In the genomic region with DNA sequence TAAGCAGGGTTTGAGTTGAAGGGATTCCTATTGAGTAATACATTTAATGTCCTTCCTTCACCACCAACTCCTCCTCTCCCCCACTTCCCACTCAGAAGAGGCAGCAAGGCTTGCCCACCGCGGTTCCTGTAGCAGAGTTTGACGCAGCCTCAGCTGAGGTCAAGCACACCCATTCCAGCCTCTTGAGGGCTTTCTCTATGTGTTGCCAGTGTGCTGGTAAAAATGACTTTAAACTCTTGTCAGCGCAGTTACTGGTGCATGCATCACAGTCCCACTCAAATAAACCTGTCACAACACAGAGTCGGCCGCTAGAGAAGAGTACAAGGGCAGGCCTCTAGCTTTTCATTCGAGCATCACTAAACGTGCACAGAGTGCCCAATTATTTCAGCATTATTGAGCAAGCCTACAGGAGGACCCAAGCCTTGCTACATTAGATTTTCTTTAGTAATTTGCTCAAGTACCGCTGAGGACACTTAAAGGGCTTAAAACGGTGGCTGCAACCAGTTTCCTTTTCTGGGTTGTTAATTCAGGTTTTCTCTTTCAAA, we compare ENCODE assay signal across 14 cellular contexts.
DNase-seq lines count a peak whose midpoint lies in the region; ATAC-seq lines count a peak whose summit lies in the region.
"Had no signal": no experiment of that assay in that cellular context is flagged by ENCODE, and none has a peak within 500 bp of the region (broad histone marks: within the 10 kb centered on the region; RNA-seq: fewer than 3 reads in every experiment).

No MANE protein-coding gene starts in this region.

- DNase-seq in ELR (ENCODE audit: low read depth) = peak; percentile 23
- peak; percentile 12 for DNase-seq in NCI-H1092 (lab: John Stamatoyannopoulos, UW)
- peak; percentile 51 for DNase-seq in SKM-1 treated with dmso at 0.1 percent for 144 hours (lab: John Stamatoyannopoulos, UW; ENCODE audit: unreplicated experiment)
- DNase-seq in medulla oblongata (ENCODE audit: extremely low spot score) = peak; percentile 56
- DNase-seq in activated T-cell treated with anti-CD3 and anti-CD28 coated beads, Interleukin-2, amount 50 U/mL, for 24 hours = no peak
- DNase-seq in NCI-H226 = no peak
- DNase-seq in effector memory CD8-positive, alpha-beta T cell = no peak
- DNase-seq: activated CD4-positive, alpha-beta T cell treated with anti-CD3 and anti-CD28 coated beads for 4 hours; CD4-positive, CD25-positive, alpha-beta regulatory T cell; dorsolateral prefrontal cortex; NCI-H1694; SJCRH30; transverse colon had no signal

- peaks cover 1% of the 10 kb centered on the region for H3K4me1 Mint-ChIP-seq in activated T-cell treated with anti-CD3 and anti-CD28 coated beads, Interleukin-2, amount 50 U/mL, for 24 hours (ENCODE audit: low read depth)
- H3K4me1 Mint-ChIP-seq in effector memory CD8-positive, alpha-beta T cell (ENCODE audit: low read depth in 2 of 2) = peaks cover 0 to 12% of the 10 kb centered on the region in 2 donors

- H3K27me3 Mint-ChIP-seq in activated T-cell treated with anti-CD3 and anti-CD28 coated beads, Interleukin-2, amount 50 U/mL, for 24 hours = no peaks in the 10 kb centered on the region
- no peaks in the 10 kb centered on the region for H3K27me3 Mint-ChIP-seq in effector memory CD8-positive, alpha-beta T cell
- H3K27me3 Mint-ChIP-seq: CD4-positive, CD25-positive, alpha-beta regulatory T cell had no signal

- H3K36me3 Mint-ChIP-seq in activated T-cell treated with anti-CD3 and anti-CD28 coated beads, Interleukin-2, amount 50 U/mL, for 24 hours (ENCODE audit: low read depth) = peaks cover 37% of the 10 kb centered on the region
- H3K36me3 Mint-ChIP-seq in effector memory CD8-positive, alpha-beta T cell (ENCODE audit: insufficient read depth) = peaks cover 19% of the 10 kb centered on the region

- no peak for ATAC-seq in HG03139 (IDR thresholded peaks at IDR 0.05; ENCODE audit: unreplicated experiment)
- no peak for ATAC-seq in effector memory CD8-positive, alpha-beta T cell (replicated peaks)

- no peak overlapping the region for H3K4me3 Mint-ChIP-seq in activated T-cell treated with anti-CD3 and anti-CD28 coated beads, Interleukin-2, amount 50 U/mL, for 24 hours
- no peak overlapping the region for H3K4me3 Mint-ChIP-seq in effector memory CD8-positive, alpha-beta T cell
- H3K4me3 Mint-ChIP-seq: CD4-positive, CD25-positive, alpha-beta regulatory T cell had no signal

- no peaks in the 10 kb centered on the region for H3K9me3 Mint-ChIP-seq in activated T-cell treated with anti-CD3 and anti-CD28 coated beads, Interleukin-2, amount 50 U/mL, for 24 hours
- no peaks in the 10 kb centered on the region for H3K9me3 Mint-ChIP-seq in effector memory CD8-positive, alpha-beta T cell
- H3K9me3 Mint-ChIP-seq: CD4-positive, CD25-positive, alpha-beta regulatory T cell had no signal

- H3K27ac Mint-ChIP-seq in activated T-cell treated with anti-CD3 and anti-CD28 coated beads, Interleukin-2, amount 50 U/mL, for 24 hours = no peak overlapping the region
- H3K27ac Mint-ChIP-seq in effector memory CD8-positive, alpha-beta T cell = no peak overlapping the region

Comparison
In these comparisons a context has a peak if more than half of its experiments do, and no peak if none do; other contexts are left out.
1. DNase-seq: peak in ELR (single experiment), NCI-H1092 (single experiment), SKM-1 treated with dmso at 0.1 percent for 144 hours (single experiment) and medulla oblongata (single experiment); none in activated T-cell treated with anti-CD3 and anti-CD28 coated beads, Interleukin-2, amount 50 U/mL, for 24 hours (single experiment), NCI-H226 (single experiment) and effector memory CD8-positive, alpha-beta T cell (0 of 3).